In genomic region chr17:42101513-42102292, GRCh38 we compare ENCODE assay signal across 8 cellular contexts. TPM values are rescaled to one million over a fixed set of nuclear protein-coding genes. Genes with fewer than 3 reads are reported as not detected.
DNase-seq lines count a peak whose midpoint lies in the region; ATAC-seq and TF ChIP-seq lines count a peak whose summit lies in the region.

No MANE protein-coding gene starts in this region.

- intact Hi-C loops in breast epithelium (cut with DNase I; ENCODE audit: low total_unique reads), result loop anchor here (10.0 kb wide), 1 partner anchor 137 kb away; the partner anchor contains the start of gene CNP

- no peaks in the 10 kb centered on the region for H3K9me3 ChIP-seq in MG63
- H3K9me3 ChIP-seq in breast epithelium, result no peaks in the 10 kb centered on the region

- DNase-seq in ELR (ENCODE audit: low read depth), result peak; percentile 77
- DNase-seq in MG63, result peak; percentile 77
- no peak for DNase-seq in breast epithelium (ENCODE audit: low spot score in 2 of 2)
- peak; percentile 40 for DNase-seq in kidney glomerular epithelial cell (lab: John Stamatoyannopoulos, UW)
- peak; percentile 81 to 82 for DNase-seq in stimulated activated CD4-positive, alpha-beta T cell treated with anti-CD3 and anti-CD28 coated beads, Interleukin-2, amount 100 ng/mL, for 48 hours

- H3K4me1 ChIP-seq in breast epithelium, result no peaks in the 10 kb centered on the region

- TF ChIP-seq POLR2A in breast epithelium (IDR thresholded peaks at IDR 0.05), result no peak

- ATAC-seq in HG03432 (IDR thresholded peaks at IDR 0.05; ENCODE audit: unreplicated experiment) (no peak), GM21825 (IDR thresholded peaks at IDR 0.05; ENCODE audit: unreplicated experiment) (no peak)

- no peaks in the 10 kb centered on the region for H3K36me3 ChIP-seq in MG63
- H3K36me3 ChIP-seq in breast epithelium, result no peaks in the 10 kb centered on the region

- no peak overlapping the region for H3K27ac ChIP-seq in VCaP
- no peak overlapping the region for H3K27ac ChIP-seq in breast epithelium

- peak; percentile 69 for TF ChIP-seq CTCF in VCaP (conservative IDR thresholded peaks at IDR 0.05)
- peak in 2 of 3 donors; percentile 46 to 58 for TF ChIP-seq CTCF in breast epithelium (IDR thresholded peaks at IDR 0.05)

- H3K27me3 ChIP-seq in MG63 (no peaks in the 10 kb centered on the region), breast epithelium (peaks cover 0 to 12% of the 10 kb centered on the region in 2 donors)

- H3K4me3 ChIP-seq in MG63 (no peak overlapping the region), breast epithelium (no peak overlapping the region)

RNA-seq across cellular contexts. Expression of gene ZNF385C, which starts 3.4 kb away (rescaled TPM):
- not detected in 2 replicates for total RNA-seq in MG63 (2014; rRNA removed; shearing (Covaris generic); ENCODE audit: low replicate concordance)
- total RNA-seq in breast epithelium, result 1 to 10 TPM in 1 of 3 donors, under 1 TPM in 2; 0.48 to 1.0 (median 0.66) TPM

RNA-seq across cellular contexts. Expression of gene DHX58, which starts 10.8 kb away (rescaled TPM):
- total RNA-seq in MG63 (2014; rRNA removed; shearing (Covaris generic); ENCODE audit: low replicate concordance), result 1.0 and 3.2 TPM in 2 replicates
- 10 to 100 TPM; 13.1 to 22.8 (median 13.4) TPM for total RNA-seq in breast epithelium

RNA-seq across cellular contexts. Expression of gene KAT2A, which starts 19.5 kb away (rescaled TPM):
- 30.5 and 47.4 TPM in 2 replicates for total RNA-seq in MG63 (2014; rRNA removed; shearing (Covaris generic); ENCODE audit: low replicate concordance)
- 10 to 100 TPM; 22.7 to 55.8 (median 54.4) TPM for total RNA-seq in breast epithelium

RNA-seq across cellular contexts. Expression of gene HSPB9, which starts 20.9 kb away (rescaled TPM):
- total RNA-seq in MG63 (2014; rRNA removed; shearing (Covaris generic); ENCODE audit: low replicate concordance), result not detected in 2 replicates
- under 1 TPM in 1 of 3 donors, not detected in 2; 0.48 TPM for total RNA-seq in breast epithelium

RNA-seq across cellular contexts. Expression of gene C17orf113, which starts 51.3 kb away (rescaled TPM):
- 0.05 TPM in 1 of 2 replicates, not detected in the other for total RNA-seq in MG63 (2014; rRNA removed; shearing (Covaris generic); ENCODE audit: low replicate concordance)
- total RNA-seq in breast epithelium, result 1 to 10 TPM; 1.3 to 4.0 (median 2.3) TPM

Comparison
In these comparisons a context has a peak if more than half of its experiments do, and no peak if none do; other contexts are left out.
1. DNase-seq: peak in ELR (single experiment), MG63 (single experiment), kidney glomerular epithelial cell (single experiment) and stimulated activated CD4-positive, alpha-beta T cell treated with anti-CD3 and anti-CD28 coated beads, Interleukin-2, amount 100 ng/mL, for 48 hours (2 of 2); none in breast epithelium (0 of 2).